ENCODE assay signal across 8 cellular contexts in the genomic region with DNA sequence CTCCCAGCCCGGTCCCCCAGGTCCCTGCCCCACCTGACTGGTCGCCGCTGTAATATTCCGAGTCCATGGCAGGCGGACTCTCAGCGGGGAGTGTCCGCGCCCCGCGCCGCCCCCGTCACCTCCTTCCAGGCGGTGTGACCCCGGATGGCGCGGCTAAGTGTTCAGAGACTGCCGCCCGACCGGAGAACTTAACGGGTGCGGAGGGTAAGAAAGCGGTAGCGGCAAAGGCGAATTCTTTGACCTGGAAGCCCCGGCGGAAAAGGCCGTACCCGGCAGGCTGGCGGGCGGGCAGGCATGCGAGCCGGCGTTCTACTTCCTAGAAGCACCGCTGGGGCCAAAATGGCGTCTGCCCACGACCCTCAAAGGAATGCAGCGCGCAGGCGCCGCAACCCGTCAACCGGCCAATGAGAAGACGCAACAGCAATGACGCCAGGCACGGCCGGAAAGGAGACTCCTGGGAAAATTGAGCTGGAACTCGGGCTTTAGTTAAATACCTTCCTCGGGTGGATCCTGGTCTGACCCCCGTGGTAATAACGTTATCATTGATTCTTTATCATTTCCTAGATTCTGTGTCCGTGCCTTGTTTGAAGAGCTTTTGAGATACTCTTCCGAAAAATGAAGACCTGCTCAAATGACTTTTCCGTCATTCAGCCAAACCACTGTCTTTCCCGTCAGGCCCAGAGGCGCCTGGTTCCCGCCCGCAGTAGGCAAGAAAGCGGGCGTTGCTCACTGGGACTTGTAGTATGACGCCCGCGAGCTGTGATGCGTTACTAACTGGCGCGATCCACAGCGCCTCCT. TPM values are rescaled to one million over a fixed set of nuclear protein-coding genes. Genes with fewer than 3 reads are reported as not detected.
DNase-seq lines count a peak whose midpoint lies in the region; ATAC-seq and TF ChIP-seq lines count a peak whose summit lies in the region.

A gene (minus strand): TSS at position 348 of the 798 bp plus-strand sequence. CDS start 281 bp downstream, at position 67.

- peaks cover 4% of the 10 kb centered on the region for H3K9me3 Mint-ChIP-seq in T-helper 2 cell treated with Interferon-gamma antibody and Interleukin-4, amounts not matched to agents 5 μg/mL and 100 μg/mL, for 36 hours

- peak within 1 kb of the TSS; percentile 84 to 95 for H3K27ac ChIP-seq in ascending aorta
- peak within 1 kb of the TSS; percentile 73 for H3K27ac ChIP-seq in right cardiac atrium (ENCODE audit: low read length)
- H3K27ac ChIP-seq in uterus = peak within 1 kb of the TSS; percentile 90 to 92

- WGBS in right cardiac atrium = under 1% methylated on average over 66 of the region's 66 CpGs

- H3K27me3 Mint-ChIP-seq in T-helper 2 cell treated with Interferon-gamma antibody and Interleukin-4, amounts not matched to agents 5 μg/mL and 100 μg/mL, for 36 hours (ENCODE audit: low read depth) = peaks cover 6% of the 10 kb centered on the region

- peak; percentile 21 to 54 (median 27) for TF ChIP-seq CTCF in ascending aorta (IDR thresholded peaks at IDR 0.05)
- peak in 3 of 4 experiments; percentile 13 to 66 (median 42) for TF ChIP-seq CTCF in uterus (IDR thresholded peaks at IDR 0.05)

- DNase-seq in NCI-H1930 (lab: John Stamatoyannopoulos, UW) = peak; percentile 94 to 95
- peak; percentile 95 for DNase-seq in T-helper 2 cell treated with Interferon-gamma antibody and Interleukin-4, amounts not matched to agents 5 μg/mL and 100 μg/mL, for 36 hours (ENCODE audit: low spot score)
- peak; percentile 83 to 98 for DNase-seq in ascending aorta (ENCODE audit: low spot score in 2 of 2)
- peak; percentile 96 to 98 (median 98) for DNase-seq in right cardiac atrium
- peak; percentile 92 for DNase-seq in pulmonary artery endothelial cell (ENCODE audit: low read depth, low spot score)
- peak; percentile 93 to 95 for DNase-seq in uterus

- peak within 1 kb of the TSS; percentile 96 for H3K27ac Mint-ChIP-seq in T-helper 2 cell treated with Interferon-gamma antibody and Interleukin-4, amounts not matched to agents 5 μg/mL and 100 μg/mL, for 36 hours

- intact Hi-C loops in ascending aorta (cut with DNase I) = loop anchor here (1.0 to 10.0 kb wide), 8 partner anchors 18 to 358 kb away; a partner anchor contains a TSS
- intact Hi-C loops in right cardiac atrium (cut with DNase I) = loop anchor here in 2 of 4 donors (5.0 kb wide), 1 partner anchor 176 kb away; a partner anchor contains a TSS
- intact Hi-C loops in uterus (cut with DNase I; ENCODE audit: low total_unique reads) = no loop called here

- H3K4me1 ChIP-seq in ascending aorta (peaks cover 0 to 10% of the 10 kb centered on the region in 2 donors), right cardiac atrium (ENCODE audit: control insufficient read depth, insufficient read depth, low read length) (peaks cover 2% of the 10 kb centered on the region), uterus (peaks cover 0 to 8% of the 10 kb centered on the region in 2 donors)

- peaks cover 16% of the 10 kb centered on the region for H3K36me3 Mint-ChIP-seq in T-helper 2 cell treated with Interferon-gamma antibody and Interleukin-4, amounts not matched to agents 5 μg/mL and 100 μg/mL, for 36 hours (ENCODE audit: low read depth)

- H3K9me3 ChIP-seq in ascending aorta (no peaks in the 10 kb centered on the region), right cardiac atrium (ENCODE audit: control insufficient read depth, low read length) (peaks cover 2% of the 10 kb centered on the region), uterus (no peaks in the 10 kb centered on the region)

- H3K4me1 Mint-ChIP-seq in T-helper 2 cell treated with Interferon-gamma antibody and Interleukin-4, amounts not matched to agents 5 μg/mL and 100 μg/mL, for 36 hours (ENCODE audit: low read depth) = peaks cover 27% of the 10 kb centered on the region

- H3K4me3 Mint-ChIP-seq in T-helper 2 cell treated with Interferon-gamma antibody and Interleukin-4, amounts not matched to agents 5 μg/mL and 100 μg/mL, for 36 hours = peak within 1 kb of the TSS; percentile 92

- TF ChIP-seq POLR2A in uterus (IDR thresholded peaks at IDR 0.05) = peak; percentile 46 to 75

- no peaks in the 10 kb centered on the region for H3K27me3 ChIP-seq in ascending aorta
- no peaks in the 10 kb centered on the region for H3K27me3 ChIP-seq in right cardiac atrium (ENCODE audit: control insufficient read depth, insufficient read depth)
- no peaks in the 10 kb centered on the region for H3K27me3 ChIP-seq in uterus

- H3K36me3 ChIP-seq in ascending aorta = peaks cover 0 to 15% of the 10 kb centered on the region in 2 donors
- H3K36me3 ChIP-seq in uterus = no peaks in the 10 kb centered on the region

- ATAC-seq in GM18502 (IDR thresholded peaks at IDR 0.05; ENCODE audit: poor library complexity, unreplicated experiment) = peak; percentile 87
- ATAC-seq in HG02970 (IDR thresholded peaks at IDR 0.05; ENCODE audit: low FRiP score, unreplicated experiment) = peak; percentile 90
- peak; percentile 97 to 98 for ATAC-seq in right cardiac atrium

- H3K4me3 ChIP-seq in ascending aorta (peak within 1 kb of the TSS; percentile 84 to 86), right cardiac atrium (ENCODE audit: low read length) (peak within 1 kb of the TSS; percentile 72), uterus (peak within 1 kb of the TSS; percentile 80 to 85)

RNA-seq across cellular contexts. Expression of the gene that starts here (rescaled TPM):
- total RNA-seq in ascending aorta = 54.6 TPM
- 10 to 100 TPM; 51.5 to 57.6 (median 53.4) TPM for total RNA-seq in right cardiac atrium
- polyA plus RNA-seq in right cardiac atrium = 64.4 TPM
- total RNA-seq in pulmonary artery endothelial cell = 37.9 and 46.8 TPM in 2 replicates
- 10 to 100 TPM in 3 of 4 donors, 1 to 10 TPM in 1; 8.5 to 47.4 (median 33.1) TPM for total RNA-seq in uterus

Comparison
In these comparisons a context has a peak if more than half of its experiments do, and no peak if none do; other contexts are left out.
1. Peak in every context shown above with its lines: DNase-seq, ATAC-seq, H3K4me3 ChIP-seq and H3K27ac ChIP-seq.